ENCODE assay signal across 18 cellular contexts in genomic region chr10:1467450-1467849, GRCh38.
"Had no signal": no experiment of that assay in that cellular context is flagged by ENCODE, and none has a peak within 500 bp of the region (broad histone marks: within the 10 kb centered on the region; RNA-seq: fewer than 3 reads in every experiment).

No MANE protein-coding gene starts in this region.

- H3K36me3 ChIP-seq: thyroid gland had no signal

- H3K27ac ChIP-seq: coronary artery, thyroid gland, VCaP had no signal

- H3K27me3 ChIP-seq: thyroid gland had no signal

- H3K4me3 ChIP-seq: coronary artery, lung, thyroid gland had no signal

- ATAC-seq: activated T-cell treated with anti-CD3 and anti-CD28 coated beads, Interleukin-2, amount 50 U/mL, for 72 hours; natural killer cell treated with Interleukin-12 subunit alpha and Interleukin-12 subunit beta and Interleukin-15 and Interleukin-18, amount 100 ng/mL, for 72 hours; stimulated activated naive B cell treated with anti-CD40 and anti-IgM and Interleukin-4, amounts not matched to agents 10 μg/mL and 1 μg/mL and 100 μg/mL, for 72 hours had no signal

- DNase-seq: activated CD4-positive, alpha-beta T cell treated with anti-CD3 and anti-CD28 coated beads for 1 hour; activated CD8-positive, alpha-beta memory T cell treated with anti-CD3 and anti-CD28 coated beads for 24 hours; activated effector memory CD4-positive, alpha-beta T cell treated with anti-CD3 and anti-CD28 coated beads, Interleukin-2, amount 50 U/mL, for 16 hours; activated naive CD4-positive, alpha-beta T cell treated with anti-CD3 and anti-CD28 coated beads, Interleukin-2, amount 50 U/mL, for 16 hours; activated T-cell treated with anti-CD3 and anti-CD28 coated beads, Interleukin-2, amount 50 U/mL, for 72 hours; aorta; erythroblast; hypothalamus; islet precursor cell; occipital lobe; posterior cingulate gyrus; retina; stimulated activated naive B cell treated with anti-CD40 and anti-IgM and Interleukin-4, amounts not matched to agents 10 μg/mL and 1 μg/mL and 100 μg/mL, for 72 hours; thyroid gland had no signal

- H3K4me1 ChIP-seq: thyroid gland had no signal

- H3K9me3 ChIP-seq: thyroid gland had no signal
